Comparison of ENCODE assay signal across 8 cellular contexts in genomic region chr22:43136255-43136654, GRCh38. TPM values are rescaled to one million over a fixed set of nuclear protein-coding genes. Genes with fewer than 3 reads are reported as not detected.
DNase-seq lines count a peak whose midpoint lies in the region; ATAC-seq and TF ChIP-seq lines count a peak whose summit lies in the region.

No MANE protein-coding gene starts in this region.

- no peak overlapping the region for H3K9ac ChIP-seq in SK-N-SH

- H3K9me3 Mint-ChIP-seq in activated naive CD4-positive, alpha-beta T cell treated with anti-CD3 and anti-CD28 coated beads for 36 hours: no peaks in the 10 kb centered on the region
- H3K9me3 Mint-ChIP-seq in chondrocyte (ENCODE audit: low read depth) (no peaks in the 10 kb centered on the region), memory B cell (no peaks in the 10 kb centered on the region)

- no peak overlapping the region for H3K4me2 ChIP-seq in SK-N-SH

- no peaks in the 10 kb centered on the region for H3F3A ChIP-seq in SK-N-SH (replicated peaks; ENCODE audit: insufficient read depth)

- TF ChIP-seq CTCF in SK-N-SH (IDR thresholded peaks at IDR 0.05) (peak; percentile 54), chondrocyte (IDR thresholded peaks at IDR 0.05) (peak; percentile 78)

- POLR2A ChIA-PET in SK-N-SH (lab: Yijun Ruan, JAX): no interaction called here

- H3K4me1 ChIP-seq in SK-N-SH (ENCODE audit: control insufficient read depth in 1 of 2, insufficient read depth in 2 of 2, low read depth in 1 of 2, low read length in 1 of 2): no peaks in the 10 kb centered on the region; a peak in 1 of 4 replicates

- no peak overlapping the region for H2AFZ ChIP-seq in SK-N-SH (ENCODE audit: low read depth)

- TF ChIP-seq RAD21 in SK-N-SH (IDR thresholded peaks at IDR 0.05; ENCODE audit: low read length): peak; percentile 51

- CTCF ChIA-PET in activated naive CD4-positive, alpha-beta T cell treated with anti-CD3 and anti-CD28 coated beads for 36 hours (lab: Charles Lee): interaction anchor here (1.0 to 1.4 kb wide), 2 partner anchors 38 to 46 kb away, joined by 3 to 4 read pairs; no protein-coding TSS in a partner anchor
- CTCF ChIA-PET in SK-N-SH (lab: Yijun Ruan, JAX): interaction anchor here (0.6 to 1.9 kb wide), 4 partner anchors 18 to 64 kb away, joined by 3 to 5 read pairs (median 4); partner anchors contain the start of gene BIK

- no peak overlapping the region for H3K27ac Mint-ChIP-seq in activated naive CD4-positive, alpha-beta T cell treated with anti-CD3 and anti-CD28 coated beads for 36 hours
- H3K27ac Mint-ChIP-seq in chondrocyte (ENCODE audit: unreplicated experiment) (no peak overlapping the region), memory B cell (no peak overlapping the region)

- H3K36me3 ChIP-seq in SK-N-SH (replicated peaks in 1 of 2; ENCODE audit: control insufficient read depth in 1 of 2, insufficient read depth in 2 of 2, low read length in 1 of 2): peaks cover 0 to 8% of the 10 kb centered on the region in 2 experiments

- H3K27me3 Mint-ChIP-seq in activated naive CD4-positive, alpha-beta T cell treated with anti-CD3 and anti-CD28 coated beads for 36 hours (ENCODE audit: low read depth): no peaks in the 10 kb centered on the region
- H3K27me3 Mint-ChIP-seq in chondrocyte (ENCODE audit: low read depth): no peaks in the 10 kb centered on the region
- H3K27me3 Mint-ChIP-seq in memory B cell: no peaks in the 10 kb centered on the region

- no peaks in the 10 kb centered on the region for H3K9me3 ChIP-seq in SK-N-SH

- no peaks in the 10 kb centered on the region for H3K27me3 ChIP-seq in SK-N-SH (ENCODE audit: insufficient read depth)

- peaks cover 10% of the 10 kb centered on the region for H3K4me1 Mint-ChIP-seq in activated naive CD4-positive, alpha-beta T cell treated with anti-CD3 and anti-CD28 coated beads for 36 hours (ENCODE audit: low read depth)
- no peaks in the 10 kb centered on the region for H3K4me1 Mint-ChIP-seq in chondrocyte (ENCODE audit: low read depth)
- peaks cover 7% of the 10 kb centered on the region for H3K4me1 Mint-ChIP-seq in memory B cell

- no peak overlapping the region for H3K4me3 ChIP-seq in SK-N-SH (ENCODE audit: low read depth in 2 of 2, low read length in 1 of 2)

- ATAC-seq in memory B cell (ENCODE audit: low read depth): peak; percentile 89

- peak; percentile 41 for DNase-seq in activated naive CD4-positive, alpha-beta T cell treated with Interleukin-2 at 50 U/mL for 16 hours
- DNase-seq in activated naive CD4-positive, alpha-beta T cell treated with anti-CD3 and anti-CD28 coated beads for 36 hours: no peak
- DNase-seq in SK-N-SH (peak; percentile 80), chondrocyte (ENCODE audit: low spot score) (no peak), memory B cell (ENCODE audit: low spot score in 2 of 2) (peak in 1 of 2 donors; percentile 51), T1000 (lab: John Stamatoyannopoulos, UW) (no peak), midbrain (lab: John Stamatoyannopoulos, UW) (no peak), kidney glomerular epithelial cell (lab: John Stamatoyannopoulos, UW) (no peak)

- WGBS in SK-N-SH (ENCODE audit: low lambda C conversion rate): 89% methylated on average over 3 of the region's 9 CpGs

- no peaks in the 10 kb centered on the region for H3K79me2 ChIP-seq in SK-N-SH (ENCODE audit: insufficient read depth)

- H3K4me3 Mint-ChIP-seq in activated naive CD4-positive, alpha-beta T cell treated with anti-CD3 and anti-CD28 coated beads for 36 hours: no peak overlapping the region
- H3K4me3 Mint-ChIP-seq in chondrocyte (ENCODE audit: unreplicated experiment) (no peak overlapping the region), memory B cell (no peak overlapping the region)

- intact Hi-C loops in activated naive CD4-positive, alpha-beta T cell treated with anti-CD3 and anti-CD28 coated beads for 36 hours (cut with micrococcal nuclease): no loop called here

- TF ChIP-seq EP300 in SK-N-SH (IDR thresholded peaks at IDR 0.05; ENCODE audit: borderline replicate concordance in 1 of 2, low read depth in 1 of 2, low read length in 1 of 2): no peak

- H3K36me3 Mint-ChIP-seq in activated naive CD4-positive, alpha-beta T cell treated with anti-CD3 and anti-CD28 coated beads for 36 hours (ENCODE audit: low read depth): peaks cover 34% of the 10 kb centered on the region
- H3K36me3 Mint-ChIP-seq in chondrocyte (ENCODE audit: low read depth) (peaks cover 9% of the 10 kb centered on the region), memory B cell (peaks cover 24% of the 10 kb centered on the region)

- no peak overlapping the region for H3K27ac ChIP-seq in SK-N-SH (ENCODE audit: low read depth in 2 of 2, low read length in 1 of 2)

- no peaks in the 10 kb centered on the region for H4K20me1 ChIP-seq in SK-N-SH (ENCODE audit: insufficient read depth)

- no peaks in the 10 kb centered on the region for H3K9me2 ChIP-seq in SK-N-SH

TF ChIP-seq in SK-N-SH, 30 proteins besides CTCF, POLR2A, EP300 and RAD21:
- TF ChIP-seq RCOR1 (IDR thresholded peaks at IDR 0.05; ENCODE audit: low read length) (no peak), SMC3 (IDR thresholded peaks at IDR 0.05; ENCODE audit: low read depth, low read length) (peak; percentile 42)
TF ChIP-seq in SK-N-SH: peak in this region for 1.

RNA-seq across cellular contexts. Expression of gene MCAT, which starts 6.9 kb away (rescaled TPM):
- total RNA-seq in activated naive CD4-positive, alpha-beta T cell treated with anti-CD3 and anti-CD28 coated beads for 36 hours: 10 to 100 TPM in 1 of 2 experiments, 1 to 10 TPM in 1; 10.0 to 10.5 TPM
- polyA plus RNA-seq in SK-N-SH (2012; rRNA removed): 12.0 and 13.1 TPM in 2 replicates
- polyA plus RNA-seq in SK-N-SH (2012; cell fraction: cytosol; rRNA removed): 7.7 and 10.5 TPM in 2 replicates
- polyA plus RNA-seq in SK-N-SH (2012; cell fraction: nucleus; rRNA removed): 8.9 and 13.2 TPM in 2 replicates
- total RNA-seq in chondrocyte: 7.4 to 11.1 TPM (median 8.6 TPM) in 3 replicates

RNA-seq across cellular contexts. Expression of gene TSPO, which starts 15.1 kb away (rescaled TPM):
- 100 to 1,000 TPM; 112 to 121 TPM for total RNA-seq in activated naive CD4-positive, alpha-beta T cell treated with anti-CD3 and anti-CD28 coated beads for 36 hours
- polyA plus RNA-seq in SK-N-SH (2012; rRNA removed): 156 and 158 TPM in 2 replicates
- polyA plus RNA-seq in SK-N-SH (2012; cell fraction: cytosol; rRNA removed): 69.0 and 103 TPM in 2 replicates
- polyA plus RNA-seq in SK-N-SH (2012; cell fraction: nucleus; rRNA removed): 73.0 and 98.4 TPM in 2 replicates
- total RNA-seq in chondrocyte: 80.5 to 292 TPM (median 288 TPM) in 3 replicates

RNA-seq across cellular contexts. Expression of gene BIK, which starts 25.7 kb away (rescaled TPM):
- total RNA-seq in activated naive CD4-positive, alpha-beta T cell treated with anti-CD3 and anti-CD28 coated beads for 36 hours: 1 to 10 TPM; 2.0 to 2.5 TPM
- 0.24 and 0.66 TPM in 2 replicates for polyA plus RNA-seq in SK-N-SH (2012; rRNA removed)
- polyA plus RNA-seq in SK-N-SH (2012; cell fraction: cytosol; rRNA removed): 0.18 and 0.22 TPM in 2 replicates
- 0.37 and 0.48 TPM in 2 replicates for polyA plus RNA-seq in SK-N-SH (2012; cell fraction: nucleus; rRNA removed)
- not detected in 3 replicates for total RNA-seq in chondrocyte

RNA-seq across cellular contexts. Expression of gene TTLL1, which starts 47.1 kb away (rescaled TPM):
- total RNA-seq in activated naive CD4-positive, alpha-beta T cell treated with anti-CD3 and anti-CD28 coated beads for 36 hours: 1 to 10 TPM; 7.4 TPM
- polyA plus RNA-seq in SK-N-SH (2012; rRNA removed): 14.0 and 14.3 TPM in 2 replicates
- polyA plus RNA-seq in SK-N-SH (2012; cell fraction: cytosol; rRNA removed): 11.5 and 13.8 TPM in 2 replicates
- 7.2 and 8.4 TPM in 2 replicates for polyA plus RNA-seq in SK-N-SH (2012; cell fraction: nucleus; rRNA removed)
- total RNA-seq in chondrocyte: 16.7 to 18.8 TPM (median 18.1 TPM) in 3 replicates

RNA-seq across cellular contexts. Expression of gene TTLL12, which starts 50.7 kb away (rescaled TPM):
- 10 to 100 TPM; 63.1 to 64.6 TPM for total RNA-seq in activated naive CD4-positive, alpha-beta T cell treated with anti-CD3 and anti-CD28 coated beads for 36 hours
- polyA plus RNA-seq in SK-N-SH (2012; rRNA removed): 9.3 and 11.5 TPM in 2 replicates
- polyA plus RNA-seq in SK-N-SH (2012; cell fraction: cytosol; rRNA removed): 5.2 and 8.1 TPM in 2 replicates
- 10.9 and 13.7 TPM in 2 replicates for polyA plus RNA-seq in SK-N-SH (2012; cell fraction: nucleus; rRNA removed)
- total RNA-seq in chondrocyte: 33.5 to 36.4 TPM (median 35.6 TPM) in 3 replicates

Comparison
In these comparisons a context has a peak if more than half of its experiments do, and no peak if none do; other contexts are left out.
1. DNase-seq: peak in activated naive CD4-positive, alpha-beta T cell treated with Interleukin-2 at 50 U/mL for 16 hours (single experiment) and SK-N-SH (single experiment); none in activated naive CD4-positive, alpha-beta T cell treated with anti-CD3 and anti-CD28 coated beads for 36 hours (single experiment), chondrocyte (single experiment), T1000 (single experiment), midbrain (single experiment) and kidney glomerular epithelial cell (single experiment).